Comparison of ENCODE assay signal across 26 cellular contexts in genomic region chr19:12711187-12711586, GRCh38. TPM values are rescaled to one million over a fixed set of nuclear protein-coding genes. Genes with fewer than 3 reads are reported as not detected.
"Had no signal": no experiment of that assay in that cellular context is flagged by ENCODE, and none has a peak within 500 bp of the region (broad histone marks: within the 10 kb centered on the region; RNA-seq: fewer than 3 reads in every experiment).

No MANE protein-coding gene starts in this region.

- FAIRE-seq: RCC 7860 had no signal

- H3K27ac ChIP-seq: HL-60 had no signal

- H3K9ac ChIP-seq: SK-N-SH had no signal

- H3K9me3 ChIP-seq: SK-N-SH had no signal

- H3K27me3 Mint-ChIP-seq: IgD-negative memory B cell, T-cell had no signal

- H3K9me3 Mint-ChIP-seq: IgD-negative memory B cell, T-cell had no signal

- ATAC-seq: T-cell had no signal

- H3K4me1 Mint-ChIP-seq: IgD-negative memory B cell, T-cell had no signal

- DNase-seq: KBM-7, MV-4-11, NCI-H1092, NCI-H1105 treated with DMSO at 0.1 percent for 48 hours, NCI-H1417 treated with DMSO at 0.1 percent for 48 hours, NCI-H187, NCI-H2029, NCI-H2081 treated with DMSO at 0.1 percent for 48 hours, NCI-H2171, NCI-H226, NCI-H446, NCI-H510A, NCI-H524 treated with DMSO at 0.1 percent for 48 hours, NCI-H69, NCI-H774, RPMI8226, SHP77, SK-N-SH, SW 1271, T-cell had no signal

- H3K27ac Mint-ChIP-seq: IgD-negative memory B cell, T-cell had no signal

- H3K4me3 Mint-ChIP-seq: IgD-negative memory B cell, T-cell had no signal

- H3K36me3 Mint-ChIP-seq: IgD-negative memory B cell had no signal

- H3K4me2 ChIP-seq: SK-N-SH had no signal

RNA-seq across cellular contexts. Expression of gene GNG14, which starts 23.4 kb away (rescaled TPM):
- total RNA-seq: LHCN-M2, MCF 10A, SK-MEL-5, T-cell had no signal
- polyA plus RNA-seq: IgD-negative memory B cell, SK-N-SH had no signal
